In the genomic region with DNA sequence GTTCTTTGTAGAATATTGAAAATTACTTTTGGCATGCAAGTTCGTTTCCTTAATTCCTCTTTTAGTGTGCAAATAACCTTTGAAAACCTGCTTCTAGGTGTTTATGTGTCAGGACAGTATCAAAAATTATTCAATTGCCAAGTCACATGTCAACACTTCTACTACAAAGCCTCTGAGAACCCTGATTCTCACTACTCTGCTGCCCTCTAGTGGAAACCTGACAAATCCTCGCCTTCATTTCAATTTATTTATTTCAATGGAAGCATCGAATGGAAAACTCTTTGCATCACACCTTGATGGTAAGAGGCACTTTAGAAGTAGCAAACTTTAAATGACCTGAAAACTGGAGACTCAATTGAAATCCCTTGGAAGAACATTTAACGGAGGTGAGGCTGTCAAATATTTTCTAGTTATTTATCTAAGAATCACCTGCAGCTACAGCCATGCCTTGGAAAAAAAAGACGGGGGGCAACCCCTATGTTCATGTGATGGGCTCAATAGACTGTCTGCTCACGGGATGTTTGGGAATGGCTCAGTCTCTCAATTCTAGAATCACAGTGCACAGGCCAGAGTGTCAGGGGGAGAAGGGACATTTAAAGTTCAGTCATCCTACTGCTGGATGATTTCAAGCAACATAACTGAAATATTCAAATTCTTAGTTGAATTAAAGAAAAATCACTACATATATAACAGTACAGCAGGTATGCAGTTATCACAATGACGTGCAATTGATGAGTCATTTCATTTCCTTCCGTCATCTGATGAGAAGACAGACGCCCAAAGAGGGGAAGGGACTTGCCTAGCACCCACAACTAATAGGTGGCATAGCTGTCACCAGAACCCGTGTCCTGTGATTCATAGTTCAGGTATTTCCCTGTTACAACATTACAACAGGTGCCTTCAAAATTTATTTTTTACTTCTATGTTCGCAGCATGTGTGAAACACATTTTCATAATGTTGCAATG, we compare ENCODE assay signal across 9 cellular contexts.
A peak's percentile ranks its signal among the peaks of the same experiment; 100 is the strongest.
DNase-seq lines count a peak whose midpoint lies in the region; ATAC-seq and TF ChIP-seq lines count a peak whose summit lies in the region.
"Had no signal": no experiment of that assay in that cellular context is flagged by ENCODE, and none has a peak within 500 bp of the region (broad histone marks: within the 10 kb centered on the region; RNA-seq: fewer than 3 reads in every experiment).

No MANE protein-coding gene starts in this region.

- peak; percentile 86 for TF ChIP-seq CTCF in BE2C (IDR thresholded peaks at IDR 0.05; ENCODE audit: low read depth, low read length)
- peak; percentile 75 for TF ChIP-seq CTCF in GM13977 (IDR thresholded peaks at IDR 0.05; ENCODE audit: extremely low read depth, insufficient read depth, missing control alignments)
- TF ChIP-seq CTCF in Panc1 (IDR thresholded peaks at IDR 0.05), result peak; percentile 67

- CTCF ChIA-PET in Panc1 (lab: Charles Lee), result no interaction called here
- CTCF ChIA-PET in activated CD4-positive, alpha-beta memory T cell treated with anti-CD3 and anti-CD28 coated beads for 36 hours (lab: Charles Lee), result interaction anchor here (1.0 kb wide), 1 partner anchor 165 kb away, joined by 5 read pairs; no protein-coding TSS in a partner anchor

- in situ Hi-C loops in GM13977 (cut with MboI; ENCODE audit: low pct_unique_long_range_greater_than_20kb, low sequenced_read_pairs, unreplicated experiment), result loop anchor here (25.0 kb wide), 1 partner anchor 171 kb away; no protein-coding TSS in a partner anchor
- in situ Hi-C loops in Panc1 (cut with HindIII; ENCODE audit: low pct_unique_long_range_greater_than_20kb, low sequenced_read_pairs), result no loop called here

- no peak overlapping the region for H3K4me3 Mint-ChIP-seq in activated CD4-positive, alpha-beta memory T cell treated with anti-CD3 and anti-CD28 coated beads for 36 hours

- no peak overlapping the region for H3K27ac ChIP-seq in Panc1 (ENCODE audit: low read length)
- H3K27ac ChIP-seq: neutrophil had no signal

- no peak overlapping the region for H3K27ac Mint-ChIP-seq in activated CD4-positive, alpha-beta memory T cell treated with anti-CD3 and anti-CD28 coated beads for 36 hours

- BruUV-seq in Panc1 (replicated peaks; lab: Mats Ljungman, UMichigan), result no TSS peak

- H3K27me3 Mint-ChIP-seq in activated CD4-positive, alpha-beta memory T cell treated with anti-CD3 and anti-CD28 coated beads for 36 hours, result no peaks in the 10 kb centered on the region

- H3K36me3 ChIP-seq in BE2C, result no peaks in the 10 kb centered on the region
- no peaks in the 10 kb centered on the region for H3K36me3 ChIP-seq in Panc1 (ENCODE audit: control insufficient read depth, insufficient read depth, low read length)
- H3K36me3 ChIP-seq: neutrophil had no signal

- no peak for ATAC-seq in Panc1
- no peak for ATAC-seq in GM21528 (IDR thresholded peaks at IDR 0.05; ENCODE audit: low FRiP score, unreplicated experiment)

- H3K9me3 ChIP-seq in BE2C, result no peaks in the 10 kb centered on the region
- H3K9me3 ChIP-seq in Panc1 (ENCODE audit: control insufficient read depth, insufficient read depth, low read depth, low read length), result no peaks in the 10 kb centered on the region
- H3K9me3 ChIP-seq: neutrophil had no signal

- POLR2A ChIA-PET in Panc1 (lab: Charles Lee), result no interaction called here
- POLR2A ChIA-PET in activated CD4-positive, alpha-beta memory T cell treated with anti-CD3 and anti-CD28 coated beads for 36 hours (lab: Charles Lee), result no interaction called here

- no peaks in the 10 kb centered on the region for H3K36me3 Mint-ChIP-seq in activated CD4-positive, alpha-beta memory T cell treated with anti-CD3 and anti-CD28 coated beads for 36 hours

- H3K27me3 ChIP-seq in BE2C (no peaks in the 10 kb centered on the region), Panc1 (ENCODE audit: control insufficient read depth, insufficient read depth, low read length) (no peaks in the 10 kb centered on the region)
- H3K27me3 ChIP-seq: neutrophil had no signal

- H3K9me3 Mint-ChIP-seq in activated CD4-positive, alpha-beta memory T cell treated with anti-CD3 and anti-CD28 coated beads for 36 hours, result peaks cover 13% of the 10 kb centered on the region

- H3K4me1 Mint-ChIP-seq in activated CD4-positive, alpha-beta memory T cell treated with anti-CD3 and anti-CD28 coated beads for 36 hours (ENCODE audit: low read depth), result no peaks in the 10 kb centered on the region

- H3K4me1 ChIP-seq in BE2C (peaks cover 4% of the 10 kb centered on the region; the same call in 1 of the 2 replicates), Panc1 (ENCODE audit: control insufficient read depth, insufficient read depth, low read length) (no peaks in the 10 kb centered on the region)

- intact Hi-C loops in Panc1 (cut with micrococcal nuclease; ENCODE audit: unreplicated experiment), result loop anchor here (5.0 kb wide), 1 partner anchor 161 kb away; no protein-coding TSS in a partner anchor
- intact Hi-C loops in activated CD4-positive, alpha-beta memory T cell treated with anti-CD3 and anti-CD28 coated beads for 36 hours (cut with micrococcal nuclease), result loop anchor here (1.0 kb wide), 1 partner anchor 165 kb away; no protein-coding TSS in a partner anchor

- H3K4me3 ChIP-seq in BE2C (ENCODE audit: low read depth, low read length) (no peak overlapping the region), Panc1 (ENCODE audit: low read depth in 2 of 2, low read length in 2 of 2) (no peak overlapping the region)

- DNase-seq in BE2C (peak; percentile 63), GM13977 (ENCODE audit: low spot score) (peak; percentile 40), LoVo (ENCODE audit: low spot score) (peak; percentile 68), Panc1 (ENCODE audit: low read depth, low spot score) (peak; percentile 52), dermis microvascular lymphatic vessel endothelial cell (ENCODE audit: low read depth in 2 of 2) (peak; percentile 63 to 72), medulla oblongata (ENCODE audit: extremely low spot score) (peak; percentile 95)
- no peak for DNase-seq in activated CD4-positive, alpha-beta memory T cell treated with anti-CD3 and anti-CD28 coated beads for 36 hours
